Comparison of ENCODE assay signal across 8 cellular contexts in genomic region chr16:29862884-29863668, GRCh38. TPM values are rescaled to one million over a fixed set of nuclear protein-coding genes. Genes with fewer than 3 reads are reported as not detected.
DNase-seq lines count a peak whose midpoint lies in the region; ATAC-seq, FAIRE-seq and TF ChIP-seq lines count a peak whose summit lies in the region.

A gene with protein sequence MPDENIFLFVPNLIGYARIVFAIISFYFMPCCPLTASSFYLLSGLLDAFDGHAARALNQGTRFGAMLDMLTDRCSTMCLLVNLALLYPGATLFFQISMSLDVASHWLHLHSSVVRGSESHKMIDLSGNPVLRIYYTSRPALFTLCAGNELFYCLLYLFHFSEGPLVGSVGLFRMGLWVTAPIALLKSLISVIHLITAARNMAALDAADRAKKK (minus strand): TSS chr16:29863226. CDS start chr16:29862857, 369 bp downstream.

- peak within 1 kb of the TSS; percentile 76 to 100 (median 89) for H3K4me3 ChIP-seq in pancreas
- peak within 1 kb of the TSS; percentile 59 to 68 for H3K4me3 ChIP-seq in tibial artery

- TF ChIP-seq CTCF in GM12872 (IDR thresholded peaks at IDR 0.05; ENCODE audit: insufficient read depth, low read depth, low read length) (peak; percentile 86), pancreas (IDR thresholded peaks at IDR 0.05) (peak; percentile 17 to 32 (median 24)), tibial artery (IDR thresholded peaks at IDR 0.05) (peak; percentile 45 to 80)

- H3K36me3 ChIP-seq in pancreas (peaks cover 0 to 9% (median 0%) of the 10 kb centered on the region in 3 donors), tibial artery (peaks cover 16 to 32% (median 30%) of the 10 kb centered on the region in 3 donors)

- H3K36me3 Mint-ChIP-seq in activated naive CD8-positive, alpha-beta T cell treated with anti-CD3 and anti-CD28 coated beads, Interleukin-2, amount 50 U/mL, for 24 hours (ENCODE audit: low read depth), result peaks cover 7% of the 10 kb centered on the region

- 0% methylated on average over 50 to 57 of the region's 57 CpGs for WGBS in pancreas, 2 donors

- H3K4me1 ChIP-seq in pancreas (peaks cover 0 to 16% (median 11%) of the 10 kb centered on the region in 3 donors), tibial artery (peaks cover 0 to 33% (median 25%) of the 10 kb centered on the region in 4 donors)

- H3K27ac ChIP-seq in pancreas, result peak within 1 kb of the TSS; percentile 85 to 96 (median 90)
- H3K27ac ChIP-seq in tibial artery, result peak within 1 kb of the TSS; percentile 74 to 89

- peak; percentile 5 for FAIRE-seq in pancreas (lab: Jason Lieb, UNC)

- no peaks in the 10 kb centered on the region for H3K27me3 ChIP-seq in pancreas
- H3K27me3 ChIP-seq in tibial artery, result no peaks in the 10 kb centered on the region

- H3K9me3 ChIP-seq in pancreas (no peaks in the 10 kb centered on the region), tibial artery (no peaks in the 10 kb centered on the region)

- intact Hi-C loops in Right ventricle myocardium superior (cut with DNase I) (no loop called here), pancreas (cut with DNase I) (loop anchor here in 1 of 3 donors (10.0 kb wide), 1 partner anchor 142 kb away; no protein-coding TSS in a partner anchor), tibial artery (cut with DNase I; ENCODE audit: low total_unique reads) (loop anchor here (5.0 kb wide), 2 partner anchors 36 to 144 kb away; no protein-coding TSS in a partner anchor)

- peaks cover 22% of the 10 kb centered on the region for H3K4me1 Mint-ChIP-seq in activated naive CD8-positive, alpha-beta T cell treated with anti-CD3 and anti-CD28 coated beads, Interleukin-2, amount 50 U/mL, for 24 hours

- H3K27ac Mint-ChIP-seq in activated naive CD8-positive, alpha-beta T cell treated with anti-CD3 and anti-CD28 coated beads, Interleukin-2, amount 50 U/mL, for 24 hours, result peak within 1 kb of the TSS; percentile 100

- H3K9me3 Mint-ChIP-seq in activated naive CD8-positive, alpha-beta T cell treated with anti-CD3 and anti-CD28 coated beads, Interleukin-2, amount 50 U/mL, for 24 hours, result no peaks in the 10 kb centered on the region

- DNase-seq in NCI-H1417 treated with DMSO at 0.1 percent for 48 hours (lab: John Stamatoyannopoulos, UW) (peak; percentile 97), SW480 (ENCODE audit: low spot score) (peak; percentile 94), Right ventricle myocardium superior (peak; percentile 95), pancreas (peak; percentile 82 to 96 (median 94)), tibial artery (peak; percentile 93 to 97)
- peak; percentile 90 for DNase-seq in activated naive CD8-positive, alpha-beta T cell treated with anti-CD3 and anti-CD28 coated beads, Interleukin-2, amount 50 U/mL, for 24 hours

- peak; percentile 95 for ATAC-seq in HG02759 (IDR thresholded peaks at IDR 0.05; ENCODE audit: unreplicated experiment)
- peak; percentile 99 for ATAC-seq in activated naive CD8-positive, alpha-beta T cell treated with anti-CD3 and anti-CD28 coated beads, Interleukin-2, amount 50 U/mL, for 24 hours
- ATAC-seq in Right ventricle myocardium superior (ENCODE audit: poor library complexity), result peak; percentile 97
- ATAC-seq in pancreas, result peak; percentile 96 to 99 (median 96)

- H3K27me3 Mint-ChIP-seq in activated naive CD8-positive, alpha-beta T cell treated with anti-CD3 and anti-CD28 coated beads, Interleukin-2, amount 50 U/mL, for 24 hours, result no peaks in the 10 kb centered on the region

- peak within 1 kb of the TSS; percentile 90 for H3K4me3 Mint-ChIP-seq in activated naive CD8-positive, alpha-beta T cell treated with anti-CD3 and anti-CD28 coated beads, Interleukin-2, amount 50 U/mL, for 24 hours

RNA-seq across cellular contexts. Expression of the gene that starts here (rescaled TPM):
- total RNA-seq in Right ventricle myocardium superior (63.0 TPM), pancreas (10 to 100 TPM; 31.9 to 50.9 (median 37.3) TPM)
- 10 to 100 TPM; 52.7 to 69.8 TPM for polyA plus RNA-seq in pancreas

Comparison
In these comparisons a context has a peak if more than half of its experiments do, and no peak if none do; other contexts are left out.
1. Peak in every context shown above with its lines: DNase-seq, ATAC-seq, H3K4me3 ChIP-seq and H3K27ac ChIP-seq.
2. CTCF ChIP-seq: peak in every context shown above with its lines; median percentile 86 in GM12872; 62 in tibial artery; 24 in pancreas.